Comparison of ENCODE assay signal across 9 cellular contexts in the genomic region with DNA sequence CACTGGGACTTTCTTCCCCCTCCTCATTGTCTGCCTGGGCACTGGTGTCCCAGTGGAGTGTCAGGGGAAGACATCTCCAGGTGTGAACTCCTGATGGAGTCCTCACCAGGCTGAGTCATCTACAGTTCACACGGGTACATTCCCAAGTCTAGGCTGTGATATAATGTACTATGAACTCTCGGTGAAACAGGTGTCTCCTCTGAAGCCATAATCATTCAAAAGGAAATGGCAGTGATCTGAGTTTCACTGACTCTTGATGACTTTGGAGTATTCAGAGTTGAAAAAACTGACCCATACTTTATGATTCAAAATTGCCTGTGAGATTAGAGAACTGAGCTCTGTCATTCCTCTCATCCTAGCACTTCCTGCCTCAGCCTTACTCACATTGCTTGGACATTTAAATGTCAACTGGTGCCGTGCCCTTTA. TPM values are rescaled to one million over a fixed set of nuclear protein-coding genes. Genes with fewer than 3 reads are reported as not detected.
A peak's percentile ranks its signal among the peaks of the same experiment; 100 is the strongest.
DNase-seq lines count a peak whose midpoint lies in the region; ATAC-seq and TF ChIP-seq lines count a peak whose summit lies in the region.
"Had no signal": no experiment of that assay in that cellular context is flagged by ENCODE, and none has a peak within 500 bp of the region (broad histone marks: within the 10 kb centered on the region; RNA-seq: fewer than 3 reads in every experiment).

No MANE protein-coding gene starts in this region.

- peaks cover 20% of the 10 kb centered on the region for H3K27me3 Mint-ChIP-seq in CD4-positive, alpha-beta T cell
- no peaks in the 10 kb centered on the region for H3K27me3 Mint-ChIP-seq in chondrocyte (ENCODE audit: low read depth)

- ATAC-seq in CD4-positive, alpha-beta T cell (ENCODE audit: poor library complexity): peak; percentile 26
- ATAC-seq in GM19467 (IDR thresholded peaks at IDR 0.05; ENCODE audit: unreplicated experiment): peak; percentile 47
- peak; percentile 65 for ATAC-seq in HG03432 (IDR thresholded peaks at IDR 0.05; ENCODE audit: unreplicated experiment)
- ATAC-seq in HG02840 (IDR thresholded peaks at IDR 0.05; ENCODE audit: low FRiP score, unreplicated experiment): no peak

- H3K4me1 Mint-ChIP-seq in CD4-positive, alpha-beta T cell (ENCODE audit: low read depth): peaks cover 14% of the 10 kb centered on the region
- H3K4me1 Mint-ChIP-seq in chondrocyte (ENCODE audit: low read depth): peaks cover 44% of the 10 kb centered on the region

- no peak for TF ChIP-seq CTCF in CD4-positive, alpha-beta T cell (IDR thresholded peaks at IDR 0.05)
- no peak for TF ChIP-seq CTCF in chondrocyte (IDR thresholded peaks at IDR 0.05)

- intact Hi-C loops in CD4-positive, alpha-beta T cell (cut with DNase I, micrococcal nuclease): no loop called here

- H3K4me3 Mint-ChIP-seq in CD4-positive, alpha-beta T cell: peak overlapping the region; percentile 5
- H3K4me3 Mint-ChIP-seq in chondrocyte (ENCODE audit: unreplicated experiment): no peak overlapping the region
- H3K4me3 Mint-ChIP-seq: memory B cell had no signal

- no peak overlapping the region for H3K27ac Mint-ChIP-seq in CD4-positive, alpha-beta T cell
- H3K27ac Mint-ChIP-seq in chondrocyte (ENCODE audit: unreplicated experiment): peak overlapping the region; percentile 82
- H3K27ac Mint-ChIP-seq: memory B cell had no signal

- no peak overlapping the region for H3K27ac ChIP-seq in CD4-positive, alpha-beta T cell (ENCODE audit: low read depth, low read length)

- CTCF ChIA-PET in CD4-positive, alpha-beta T cell (lab: Charles Lee): no interaction called here

- no peaks in the 10 kb centered on the region for H3K9me3 Mint-ChIP-seq in CD4-positive, alpha-beta T cell
- H3K9me3 Mint-ChIP-seq in chondrocyte (ENCODE audit: low read depth): no peaks in the 10 kb centered on the region
- H3K9me3 Mint-ChIP-seq: memory B cell had no signal

- no peaks in the 10 kb centered on the region for H3K27me3 ChIP-seq in CD4-positive, alpha-beta T cell (ENCODE audit: control insufficient read depth, insufficient read depth, low read length)

- POLR2A ChIA-PET in CD4-positive, alpha-beta T cell (lab: Charles Lee): no interaction called here

- no peaks in the 10 kb centered on the region for H3K36me3 Mint-ChIP-seq in CD4-positive, alpha-beta T cell (ENCODE audit: low read depth)
- no peaks in the 10 kb centered on the region for H3K36me3 Mint-ChIP-seq in chondrocyte (ENCODE audit: low read depth)
- H3K36me3 Mint-ChIP-seq: memory B cell had no signal

- DNase-seq in CD4-positive, alpha-beta T cell: no peak
- no peak for DNase-seq in chondrocyte (ENCODE audit: low spot score)
- no peak for DNase-seq in medulla oblongata (ENCODE audit: extremely low spot score)
- DNase-seq in activated effector memory CD4-positive, alpha-beta T cell treated with Interleukin-2 at 50 U/mL for 16 hours: no peak
- no peak for DNase-seq in Kasumi-1 (lab: John Stamatoyannopoulos, UW)

- no peaks in the 10 kb centered on the region for H3K9me3 ChIP-seq in CD4-positive, alpha-beta T cell (ENCODE audit: control insufficient read depth, low read length)

RNA-seq across cellular contexts. Expression of a gene that starts 9.1 kb away (rescaled TPM):
- not detected for total RNA-seq in CD4-positive, alpha-beta T cell
- total RNA-seq in chondrocyte: 13.8 to 20.1 TPM (median 14.5 TPM) in 3 replicates

Comparison
In these comparisons a context has a peak if more than half of its experiments do, and no peak if none do; other contexts are left out.
1. RNA of a gene that starts 9.1 kb away (total RNA-seq): 13.8 to 20.1 TPM in chondrocyte; not detected in CD4-positive, alpha-beta T cell; every median in the first group is over 10 times any median in the second.